Comparison of ENCODE assay signal across 17 cellular contexts in the genomic region with DNA sequence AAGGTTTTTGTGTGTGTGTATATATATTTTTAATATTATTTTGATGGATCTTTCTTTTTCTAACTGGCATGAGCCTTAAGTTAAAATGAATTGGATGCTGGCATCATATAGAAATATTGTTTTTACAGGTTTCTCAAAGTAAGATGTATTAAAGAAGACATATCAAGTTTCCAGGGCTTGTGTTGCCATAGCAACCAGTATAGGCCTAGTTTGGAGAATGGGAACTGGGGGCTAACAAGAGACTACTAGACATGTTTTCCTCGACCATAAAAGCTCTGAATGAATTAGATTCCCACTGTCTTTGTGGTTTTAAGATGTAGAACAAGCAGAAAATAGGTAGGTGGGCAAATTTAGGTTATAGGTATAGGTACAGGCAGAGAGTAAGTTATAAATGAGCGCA.
"Had no signal": no experiment of that assay in that cellular context is flagged by ENCODE, and none has a peak within 500 bp of the region (broad histone marks: within the 10 kb centered on the region; RNA-seq: fewer than 3 reads in every experiment).

No MANE protein-coding gene starts in this region.

- H3K27ac ChIP-seq: epithelial cell of prostate, esophagus muscularis mucosa, gastrocnemius medialis, heart right ventricle, right atrium auricular region, stomach, thoracic aorta, transverse colon had no signal

- FAIRE-seq: islet of Langerhans, small intestine had no signal

- H3K4me1 ChIP-seq: esophagus muscularis mucosa, gastrocnemius medialis, heart right ventricle, right atrium auricular region, transverse colon had no signal

- ATAC-seq: gastrocnemius medialis; heart right ventricle; left lobe of liver; mucosa of descending colon; naive thymus-derived CD8-positive, alpha-beta T cell had no signal

- DNase-seq: effector memory CD4-positive, alpha-beta T cell; gastrocnemius medialis; heart right ventricle; kidney glomerular epithelial cell; mucosa of descending colon; naive thymus-derived CD8-positive, alpha-beta T cell; small intestine; stimulated activated CD4-positive, alpha-beta T cell treated with anti-CD3 and anti-CD28 coated beads, Interleukin-12 subunit alpha, Interleukin-12 subunit beta, amount 100 ng/mL, for 4 hours; stimulated activated naive CD4-positive, alpha-beta T cell; stomach; transverse colon had no signal

- H3K36me3 ChIP-seq: esophagus muscularis mucosa, gastrocnemius medialis, heart right ventricle, right atrium auricular region, stomach, thoracic aorta, transverse colon had no signal

- H3K27me3 ChIP-seq: esophagus muscularis mucosa, gastrocnemius medialis, heart right ventricle, right atrium auricular region, stomach, transverse colon had no signal

- H3K9me3 ChIP-seq: esophagus muscularis mucosa, gastrocnemius medialis, mucosa of descending colon, right atrium auricular region, stomach, thoracic aorta, transverse colon had no signal

- H3K4me3 ChIP-seq: esophagus muscularis mucosa, gastrocnemius medialis, heart right ventricle, mucosa of descending colon, right atrium auricular region, stomach, thoracic aorta, transverse colon had no signal
